28 cellular contexts compared by ENCODE assay signal in genomic region chr2:80706541-80706940, GRCh38.
"Had no signal": no experiment of that assay in that cellular context is flagged by ENCODE, and none has a peak within 500 bp of the region (broad histone marks: within the 10 kb centered on the region; RNA-seq: fewer than 3 reads in every experiment).

No MANE protein-coding gene starts in this region.

- H3K4me3 ChIP-seq: adrenal gland, body of pancreas, coronary artery, dorsolateral prefrontal cortex had no signal

- H3K9me3 ChIP-seq: adrenal gland, body of pancreas had no signal

- ATAC-seq: activated CD4-positive, alpha-beta T cell treated with anti-CD3 and anti-CD28 coated beads for 36 hours; activated CD4-positive, CD25-positive, alpha-beta regulatory T cell treated with anti-CD3 and anti-CD28 coated beads, Interleukin-2, amount 50 U/mL, for 24 hours; activated CD8-positive, alpha-beta memory T cell treated with anti-CD3 and anti-CD28 coated beads, Interleukin-2, amount 10 ng/mL, durations not matched to agents 7 days and 5 days; activated CD8-positive, alpha-beta T cell treated with anti-CD3 and anti-CD28 coated beads, Interleukin-2, amount 10 ng/mL, durations not matched to agents 7 days and 5 days; activated T-cell treated with anti-CD3 and anti-CD28 coated beads, Interleukin-2, amount 50 U/mL, for 72 hours; body of pancreas; esophagus mucosa; T-helper 17 cell had no signal

- H3K36me3 ChIP-seq: adrenal gland, WERI-Rb-1 had no signal

- H3K4me1 ChIP-seq: adrenal gland, body of pancreas had no signal

- DNase-seq: activated B cell treated with CpG ODN at 0.5 μM for 24 hours; activated CD4-positive, alpha-beta memory T cell treated with anti-CD3 and anti-CD28 coated beads for 36 hours; activated CD4-positive, alpha-beta T cell treated with anti-CD3 and anti-CD28 coated beads for 36 hours; activated CD4-positive, alpha-beta T cell treated with anti-CD3 and anti-CD28 coated beads, Interleukin-2, amount 10 ng/mL, durations not matched to agents 24 days and 14 days; activated CD8-positive, alpha-beta memory T cell treated with anti-CD3 and anti-CD28 coated beads, Interleukin-2, amount 10 ng/mL, durations not matched to agents 7 days and 5 days; activated CD8-positive, alpha-beta memory T cell treated with anti-CD3 and anti-CD28 coated beads, Interleukin-2, amount 50 U/mL, for 48 hours; activated CD8-positive, alpha-beta T cell treated with anti-CD3 and anti-CD28 coated beads, Interleukin-2, amount 10 ng/mL, durations not matched to agents 7 days and 5 days; activated gamma-delta T cell; activated naive CD4-positive, alpha-beta T cell treated with anti-CD3 and anti-CD28 coated beads, Interleukin-2, amount 50 U/mL, for 16 hours; activated naive CD4-positive, alpha-beta T cell treated with Interleukin-2 at 50 U/mL for 16 hours; activated T-cell treated with anti-CD3 and anti-CD28 coated beads for 4 hours; activated T-cell treated with anti-CD3 and anti-CD28 coated beads, Interleukin-2, amount 50 U/mL, for 24 hours; activated T-cell treated with anti-CD3 and anti-CD28 coated beads, Interleukin-2, amount 50 U/mL, for 72 hours; adrenal gland; amygdala; aorta; body of pancreas; effector memory CD4-positive, alpha-beta T cell; endodermal cell; foreskin fibroblast; T-helper 1 cell; T-helper 17 cell; WERI-Rb-1 had no signal

- H3K27ac ChIP-seq: adrenal gland, body of pancreas, coronary artery, dorsolateral prefrontal cortex, WERI-Rb-1 had no signal

- H3K27me3 ChIP-seq: adrenal gland, body of pancreas, dorsolateral prefrontal cortex had no signal

- FAIRE-seq: frontal cortex had no signal
